ENCODE assay signal across 13 cellular contexts in genomic region chr9:98886691-98887229, GRCh38. TPM values are rescaled to one million over a fixed set of nuclear protein-coding genes. Genes with fewer than 3 reads are reported as not detected.
DNase-seq lines count a peak whose midpoint lies in the region; ATAC-seq and TF ChIP-seq lines count a peak whose summit lies in the region.
"Had no signal": no experiment of that assay in that cellular context is flagged by ENCODE, and none has a peak within 500 bp of the region (broad histone marks: within the 10 kb centered on the region; RNA-seq: fewer than 3 reads in every experiment).

No MANE protein-coding gene starts in this region.

- ATAC-seq in HG02678 (IDR thresholded peaks at IDR 0.05; ENCODE audit: unreplicated experiment) = no peak

- TF ChIP-seq POLR2A in Peyer's patch (IDR thresholded peaks at IDR 0.05) = no peak

- POLR2A ChIA-PET in CD4-positive, alpha-beta memory T cell (lab: Charles Lee; ENCODE audit: partially characterized antibody) = no interaction called here

- no peaks in the 10 kb centered on the region for H3K36me3 ChIP-seq in Peyer's patch
- no peaks in the 10 kb centered on the region for H3K36me3 ChIP-seq in CD4-positive, alpha-beta memory T cell (ENCODE audit: insufficient read depth, low read length)

- H3K4me1 ChIP-seq in Peyer's patch = no peaks in the 10 kb centered on the region
- H3K4me1 ChIP-seq in CD4-positive, alpha-beta memory T cell (ENCODE audit: insufficient read depth, low read length) = no peaks in the 10 kb centered on the region

- no peaks in the 10 kb centered on the region for H3K27me3 ChIP-seq in Peyer's patch
- no peaks in the 10 kb centered on the region for H3K27me3 ChIP-seq in CD4-positive, alpha-beta memory T cell (ENCODE audit: insufficient read depth, low read length)

- no peak for TF ChIP-seq CTCF in AG09319 (IDR thresholded peaks at IDR 0.05; ENCODE audit: low read depth, low read length)
- TF ChIP-seq CTCF in nephron (IDR thresholded peaks at IDR 0.05; ENCODE audit: unreplicated experiment in 3 of 3) = no peak
- no peak for TF ChIP-seq CTCF in Peyer's patch (IDR thresholded peaks at IDR 0.05)

- intact Hi-C loops in CD4-positive, alpha-beta memory T cell (cut with micrococcal nuclease) = no loop called here

- H3K4me1 Mint-ChIP-seq in nephron = peaks cover 46% of the 10 kb centered on the region
- no peaks in the 10 kb centered on the region for H3K4me1 Mint-ChIP-seq in CD4-positive, alpha-beta memory T cell
- H3K4me1 Mint-ChIP-seq: memory B cell had no signal

- DNase-seq in AG09319 (ENCODE audit: extremely low read depth, low read depth) (peak; percentile 73), RPMI7951 (ENCODE audit: low read depth) (peak; percentile 92), foreskin melanocyte (peak; percentile 31), Peyer's patch (no peak), cerebellar nuclear complex (lab: John Stamatoyannopoulos, UW) (no peak)
- DNase-seq in CD4-positive, alpha-beta memory T cell = no peak
- DNase-seq: activated CD4-positive, alpha-beta T cell treated with anti-CD3 and anti-CD28 coated beads for 1 hour; activated T-cell treated with anti-CD3 and anti-CD28 coated beads, Interleukin-2, amount 50 U/mL, for 1 hour; DMS 273 treated with DMSO at 0.1 percent for 48 hours; effector memory CD4-positive, alpha-beta T cell had no signal

- CTCF ChIA-PET in CD4-positive, alpha-beta memory T cell (lab: Charles Lee; ENCODE audit: partially characterized antibody) = no interaction called here

- H3K4me3 ChIP-seq in Peyer's patch = no peak overlapping the region
- H3K4me3 ChIP-seq in CD4-positive, alpha-beta memory T cell (ENCODE audit: low read length in 2 of 2) = no peak overlapping the region

- peaks cover 12% of the 10 kb centered on the region for H3K27me3 Mint-ChIP-seq in nephron (ENCODE audit: low read depth)
- peaks cover 16 to 42% of the 10 kb centered on the region in 2 donors for H3K27me3 Mint-ChIP-seq in CD4-positive, alpha-beta memory T cell

- peak overlapping the region; percentile 3 to 76 (median 57) for H3K27ac Mint-ChIP-seq in nephron
- no peak overlapping the region for H3K27ac Mint-ChIP-seq in CD4-positive, alpha-beta memory T cell
- H3K27ac Mint-ChIP-seq: memory B cell had no signal

- no peak overlapping the region for H3K4me3 Mint-ChIP-seq in nephron
- H3K4me3 Mint-ChIP-seq in CD4-positive, alpha-beta memory T cell = no peak overlapping the region
- H3K4me3 Mint-ChIP-seq: memory B cell had no signal

- H3K27ac ChIP-seq in Peyer's patch = peak overlapping the region in 1 of 4 donors; percentile 19
- H3K27ac ChIP-seq in CD4-positive, alpha-beta memory T cell (ENCODE audit: low read depth, low read length) = no peak overlapping the region

- H3K9me3 ChIP-seq in Peyer's patch = no peaks in the 10 kb centered on the region
- H3K9me3 ChIP-seq in CD4-positive, alpha-beta memory T cell (ENCODE audit: control insufficient read depth in 1 of 2, low read length in 2 of 2) = no peaks in the 10 kb centered on the region

- H3K9me3 Mint-ChIP-seq in nephron = no peaks in the 10 kb centered on the region
- H3K9me3 Mint-ChIP-seq in CD4-positive, alpha-beta memory T cell = peaks cover 0 to 3% (median 0%) of the 10 kb centered on the region in 8 donors
- H3K9me3 Mint-ChIP-seq: memory B cell had no signal

- no peaks in the 10 kb centered on the region for H3K36me3 Mint-ChIP-seq in nephron (ENCODE audit: low read depth)
- no peaks in the 10 kb centered on the region for H3K36me3 Mint-ChIP-seq in CD4-positive, alpha-beta memory T cell

RNA-seq across cellular contexts. Expression of gene COL15A1, which starts 56.9 kb away (rescaled TPM):
- 20.2 and 21.1 TPM in 2 replicates for total RNA-seq in RPMI7951 (2014; rRNA removed; shearing (Covaris generic))
- 10 to 100 TPM in 1 of 4 donors, 1 to 10 TPM in 3; 1.4 to 16.5 (median 5.6) TPM for total RNA-seq in Peyer's patch
- total RNA-seq in CD4-positive, alpha-beta memory T cell = not detected
- polyA plus RNA-seq in CD4-positive, alpha-beta memory T cell = not detected

Comparison
In these comparisons a context has a peak if more than half of its experiments do, and no peak if none do; other contexts are left out.
1. DNase-seq: peak in AG09319 (single experiment), RPMI7951 (single experiment) and foreskin melanocyte (single experiment); none in Peyer's patch (0 of 3), CD4-positive, alpha-beta memory T cell (0 of 5) and cerebellar nuclear complex (0 of 2).
2. H3K27ac Mint-ChIP-seq: peak in nephron (3 of 3); none in CD4-positive, alpha-beta memory T cell (0 of 7).